In the genomic region with DNA sequence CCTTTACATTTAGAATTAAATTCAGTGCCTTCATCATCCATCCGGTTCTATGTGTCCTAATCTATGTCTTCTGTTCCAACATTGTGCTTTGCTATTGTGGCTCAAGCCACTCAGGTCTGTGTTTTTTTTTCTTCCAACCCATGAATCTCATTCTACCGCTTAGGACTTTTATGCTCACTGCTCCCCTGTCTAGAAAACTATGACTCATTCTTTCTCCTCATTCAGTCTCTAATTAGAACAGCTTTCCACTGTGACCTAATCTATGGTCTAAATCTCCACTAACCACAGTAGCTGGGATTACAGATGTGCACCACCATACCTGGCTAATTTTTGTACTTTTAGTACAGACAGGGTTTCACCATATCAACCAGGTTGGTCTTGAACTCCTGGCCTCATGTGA, we compare ENCODE assay signal across 29 cellular contexts.
A peak's percentile ranks its signal among the peaks of the same experiment; 100 is the strongest.
DNase-seq lines count a peak whose midpoint lies in the region; ATAC-seq, FAIRE-seq and TF ChIP-seq lines count a peak whose summit lies in the region.
"Had no signal": no experiment of that assay in that cellular context is flagged by ENCODE, and none has a peak within 500 bp of the region (broad histone marks: within the 10 kb centered on the region; RNA-seq: fewer than 3 reads in every experiment).

No MANE protein-coding gene starts in this region.

- no peak for TF ChIP-seq CTCF in bronchial epithelial cell (IDR thresholded peaks at IDR 0.05; ENCODE audit: insufficient read depth, low read length, severe bottlenecking)

- no peak for FAIRE-seq in bronchial epithelial cell (lab: Jason Lieb, UNC)
- FAIRE-seq: G401.6 had no signal

- H3K27me3 ChIP-seq in bronchial epithelial cell (ENCODE audit: control insufficient read depth, insufficient read depth, low read length) = no peaks in the 10 kb centered on the region
- H3K27me3 ChIP-seq: BLaER1, left lung, MG63, neural progenitor cell, testis, uterus had no signal

- no peak for ATAC-seq in GM19324 (IDR thresholded peaks at IDR 0.05; ENCODE audit: low FRiP score, unreplicated experiment)
- ATAC-seq in GM19452 (IDR thresholded peaks at IDR 0.05; ENCODE audit: unreplicated experiment) = no peak
- ATAC-seq: activated CD8-positive, alpha-beta T cell treated with anti-CD3 and anti-CD28 coated beads, Interleukin-2, amount 10 ng/mL, durations not matched to agents 7 days and 5 days; HCT116; left lung; Panc1; right cardiac atrium had no signal

- DNase-seq in DMS 273 (lab: John Stamatoyannopoulos, UW; ENCODE audit: unreplicated experiment) (peak; percentile 37), M059J (ENCODE audit: low read depth) (peak; percentile 32), bronchial epithelial cell (ENCODE audit: low read depth) (peak; percentile 14), non-pigmented ciliary epithelial cell (ENCODE audit: low read depth) (peak; percentile 17), amygdala (lab: John Stamatoyannopoulos, UW) (no peak)
- DNase-seq: activated CD4-positive, alpha-beta T cell treated with anti-CD3 and anti-CD28 coated beads for 1 hour; activated CD8-positive, alpha-beta T cell treated with anti-CD3 and anti-CD28 coated beads, Interleukin-2, amount 10 ng/mL, durations not matched to agents 7 days and 5 days; activated naive CD4-positive, alpha-beta T cell treated with anti-CD3 and anti-CD28 coated beads for 36 hours; DMS53; effector CD4-positive, alpha-beta T cell; left lung; mesendoderm; MG63; NCI-H1105 treated with DMSO at 0.1 percent for 48 hours; NCI-H2029 treated with DMSO at 0.1 percent for 48 hours; NCI-H2227 treated with DMSO at 0.1 percent for 48 hours; right cardiac atrium; SHP77; stimulated activated CD4-positive, alpha-beta T cell treated with anti-CD3 and anti-CD28 coated beads, Interleukin-1b, Interleukin-23, amount 100 ng/mL, for 48 hours; stimulated activated naive CD4-positive, alpha-beta T cell treated with Interleukin-2 at 50 U/mL for 16 hours; testis; uterus had no signal

- H3K4me3 ChIP-seq in bronchial epithelial cell (ENCODE audit: low read depth, low read length) = no peak overlapping the region
- H3K4me3 ChIP-seq: BLaER1, left lung, MG63, neural progenitor cell, testis, uterus had no signal

- H3K36me3 ChIP-seq in bronchial epithelial cell (ENCODE audit: control insufficient read depth, insufficient read depth, low read length) = no peaks in the 10 kb centered on the region
- H3K36me3 ChIP-seq: BLaER1, left lung, MG63, neural progenitor cell, uterus had no signal

Comparison
In these comparisons a context has a peak if more than half of its experiments do, and no peak if none do; other contexts are left out.
1. DNase-seq: peak in DMS 273 (single experiment), M059J (single experiment), bronchial epithelial cell (single experiment) and non-pigmented ciliary epithelial cell (single experiment); none in amygdala (0 of 56).